ENCODE assay signal across 8 cellular contexts in genomic region chr9:121686930-121687541, GRCh38. TPM values are rescaled to one million over a fixed set of nuclear protein-coding genes. Genes with fewer than 3 reads are reported as not detected.
DNase-seq lines count a peak whose midpoint lies in the region; ATAC-seq and TF ChIP-seq lines count a peak whose summit lies in the region.

No MANE protein-coding gene starts in this region.

- peaks cover 52% of the 10 kb centered on the region for H4K20me1 ChIP-seq in smooth muscle cell (ENCODE audit: low read depth)

- no peak overlapping the region for H3K27ac Mint-ChIP-seq in CD4-positive, CD25-positive, alpha-beta regulatory T cell
- H3K27ac Mint-ChIP-seq in brain = peak overlapping the region; percentile 41 to 89 (median 66)
- no peak overlapping the region for H3K27ac Mint-ChIP-seq in immature natural killer cell

- peaks cover 4% of the 10 kb centered on the region for H3K27me3 Mint-ChIP-seq in CD4-positive, CD25-positive, alpha-beta regulatory T cell
- H3K27me3 Mint-ChIP-seq in brain (no peaks in the 10 kb centered on the region), immature natural killer cell (ENCODE audit: low read depth in 3 of 3) (peaks cover 0 to 3% (median 2%) of the 10 kb centered on the region in 3 donors)

- no peaks in the 10 kb centered on the region for H3K36me3 Mint-ChIP-seq in CD4-positive, CD25-positive, alpha-beta regulatory T cell
- H3K36me3 Mint-ChIP-seq in brain (no peaks in the 10 kb centered on the region), immature natural killer cell (no peaks in the 10 kb centered on the region)

- H3K27ac ChIP-seq in CD4-positive, CD25-positive, alpha-beta regulatory T cell (ENCODE audit: insufficient read depth, low read length, poor library complexity, severe bottlenecking) = no peak overlapping the region
- H3K27ac ChIP-seq in smooth muscle cell (ENCODE audit: low read depth) = no peak overlapping the region

- no peaks in the 10 kb centered on the region for H3K36me3 ChIP-seq in CD4-positive, CD25-positive, alpha-beta regulatory T cell (ENCODE audit: control insufficient read depth, insufficient read depth, low read length)
- no peaks in the 10 kb centered on the region for H3K36me3 ChIP-seq in smooth muscle cell (ENCODE audit: low read depth)

- no peaks in the 10 kb centered on the region for H3K4me1 ChIP-seq in CD4-positive, CD25-positive, alpha-beta regulatory T cell (ENCODE audit: control insufficient read depth, insufficient read depth, low read length, poor library complexity, severe bottlenecking)
- peaks cover 6% of the 10 kb centered on the region for H3K4me1 ChIP-seq in smooth muscle cell (ENCODE audit: low read depth)

- H3K79me2 ChIP-seq in smooth muscle cell (ENCODE audit: low read depth) = no peaks in the 10 kb centered on the region

- no peak overlapping the region for H3K4me2 ChIP-seq in smooth muscle cell

- 68% methylated on average over 3 of the region's 3 CpGs for WGBS in smooth muscle cell (ENCODE audit: low lambda C conversion rate)

- peaks cover 26% of the 10 kb centered on the region for H3F3A ChIP-seq in smooth muscle cell (ENCODE audit: low read depth)

- peaks cover 0 to 1% (median 0%) of the 10 kb centered on the region in 4 donors for H3K4me1 Mint-ChIP-seq in CD4-positive, CD25-positive, alpha-beta regulatory T cell
- H3K4me1 Mint-ChIP-seq in brain (peaks cover 50% of the 10 kb centered on the region), immature natural killer cell (no peaks in the 10 kb centered on the region)

- H2AFZ ChIP-seq in smooth muscle cell (ENCODE audit: low read depth) = no peak overlapping the region

- peak; percentile 81 to 85 for TF ChIP-seq CTCF in brain (conservative IDR thresholded peaks at IDR 0.05)
- TF ChIP-seq CTCF in smooth muscle cell (IDR thresholded peaks at IDR 0.05; ENCODE audit: borderline replicate concordance, insufficient read depth, poor library complexity, severe bottlenecking) = peak; percentile 72

- H3K4me3 ChIP-seq in CD4-positive, CD25-positive, alpha-beta regulatory T cell (ENCODE audit: low read depth, low read length) = no peak overlapping the region
- no peak overlapping the region for H3K4me3 ChIP-seq in smooth muscle cell

- H3K9me3 Mint-ChIP-seq in CD4-positive, CD25-positive, alpha-beta regulatory T cell = no peaks in the 10 kb centered on the region
- peaks cover 0 to 4% (median 0%) of the 10 kb centered on the region in 5 experiments for H3K9me3 Mint-ChIP-seq in brain
- H3K9me3 Mint-ChIP-seq in immature natural killer cell = no peaks in the 10 kb centered on the region

- H3K27me3 ChIP-seq in CD4-positive, CD25-positive, alpha-beta regulatory T cell (ENCODE audit: control insufficient read depth, insufficient read depth, low read length) = no peaks in the 10 kb centered on the region
- H3K27me3 ChIP-seq in smooth muscle cell (ENCODE audit: low read depth) = no peaks in the 10 kb centered on the region

- ATAC-seq in CD4-positive, CD25-positive, alpha-beta regulatory T cell (ENCODE audit: low read depth in 2 of 2) = peak in 1 of 2 donors; percentile 37
- ATAC-seq in GM19043 (IDR thresholded peaks at IDR 0.05; ENCODE audit: low read depth, unreplicated experiment) (peak; percentile 63), HG03565 (IDR thresholded peaks at IDR 0.05; ENCODE audit: unreplicated experiment) (no peak)

- H3K9me3 ChIP-seq in CD4-positive, CD25-positive, alpha-beta regulatory T cell (ENCODE audit: control insufficient read depth in 2 of 2, low read length in 2 of 2) = no peaks in the 10 kb centered on the region
- no peaks in the 10 kb centered on the region for H3K9me3 ChIP-seq in smooth muscle cell (replicated peaks; ENCODE audit: low read depth)

- no peak overlapping the region for H3K4me3 Mint-ChIP-seq in CD4-positive, CD25-positive, alpha-beta regulatory T cell
- H3K4me3 Mint-ChIP-seq in brain (no peak overlapping the region), immature natural killer cell (no peak overlapping the region)

- DNase-seq in CD4-positive, CD25-positive, alpha-beta regulatory T cell = peak in 2 of 3 donors; percentile 16 to 65
- DNase-seq in LHCN-M2 (ENCODE audit: low read depth) = peak; percentile 46
- DNase-seq in SKM-1 treated with dmso at 0.1 percent for 144 hours (lab: John Stamatoyannopoulos, UW; ENCODE audit: unreplicated experiment) = peak; percentile 62
- DNase-seq in immature natural killer cell = peak; percentile 53 to 59 (median 59)
- DNase-seq in smooth muscle cell (lab: John Stamatoyannopoulos, UW; ENCODE audit: unreplicated experiment) = no peak

- no peak overlapping the region for H3K9ac ChIP-seq in smooth muscle cell (ENCODE audit: low read depth)

RNA-seq across cellular contexts. Expression of gene DAB2IP, which starts 35.6 kb away (rescaled TPM):
- not detected for total RNA-seq in CD4-positive, CD25-positive, alpha-beta regulatory T cell
- polyA plus RNA-seq in CD4-positive, CD25-positive, alpha-beta regulatory T cell = not detected
- total RNA-seq in LHCN-M2 (2014; rRNA removed) (4.0 and 4.4 TPM in 2 replicates), smooth muscle cell (15.5 and 21.6 TPM in 2 replicates)
- 3.9 TPM for polyA plus RNA-seq in LHCN-M2 (2012)
- polyA plus RNA-seq in brain (ENCODE audit: insufficient read depth, low read depth, low replicate concordance) (33.1 TPM), immature natural killer cell (1 to 10 TPM in 1 of 3 donors, under 1 TPM in 1, not detected in 1; 0.06 to 1.1 TPM), smooth muscle cell (10.4 and 14.0 TPM in 2 replicates)

Comparison
In these comparisons a context has a peak if more than half of its experiments do, and no peak if none do; other contexts are left out.
1. H3K27ac Mint-ChIP-seq: peak in brain (5 of 5); none in CD4-positive, CD25-positive, alpha-beta regulatory T cell (0 of 3) and immature natural killer cell (0 of 6).